In the genomic region with DNA sequence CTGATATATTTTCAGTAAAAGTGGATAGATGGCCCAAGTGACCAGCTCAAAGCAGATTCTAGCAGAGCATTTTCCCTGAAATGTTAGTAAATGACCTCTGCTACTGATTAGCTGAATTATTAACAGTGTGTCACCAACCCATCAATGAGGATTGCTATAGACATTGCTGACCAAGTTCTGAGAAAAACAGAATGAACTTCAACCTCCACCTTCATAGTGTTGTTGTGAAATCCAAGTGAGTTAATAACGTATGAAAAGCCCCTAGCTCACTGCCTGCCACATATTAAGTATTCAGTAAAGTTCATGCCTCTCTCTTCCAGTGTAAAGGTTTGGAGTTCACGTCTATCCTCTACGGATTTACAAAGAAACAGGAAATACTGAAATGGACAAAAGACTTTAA, we compare ENCODE assay signal across 1 cellular context.
TF ChIP-seq lines count a peak whose summit lies in the region.

No MANE protein-coding gene starts in this region.

TF ChIP-seq in HepG2, 621 proteins besides CTCF, POLR2A, EP300 and RAD21 (continued from another document and continues in another):
- TF ChIP-seq, protein P1, sequence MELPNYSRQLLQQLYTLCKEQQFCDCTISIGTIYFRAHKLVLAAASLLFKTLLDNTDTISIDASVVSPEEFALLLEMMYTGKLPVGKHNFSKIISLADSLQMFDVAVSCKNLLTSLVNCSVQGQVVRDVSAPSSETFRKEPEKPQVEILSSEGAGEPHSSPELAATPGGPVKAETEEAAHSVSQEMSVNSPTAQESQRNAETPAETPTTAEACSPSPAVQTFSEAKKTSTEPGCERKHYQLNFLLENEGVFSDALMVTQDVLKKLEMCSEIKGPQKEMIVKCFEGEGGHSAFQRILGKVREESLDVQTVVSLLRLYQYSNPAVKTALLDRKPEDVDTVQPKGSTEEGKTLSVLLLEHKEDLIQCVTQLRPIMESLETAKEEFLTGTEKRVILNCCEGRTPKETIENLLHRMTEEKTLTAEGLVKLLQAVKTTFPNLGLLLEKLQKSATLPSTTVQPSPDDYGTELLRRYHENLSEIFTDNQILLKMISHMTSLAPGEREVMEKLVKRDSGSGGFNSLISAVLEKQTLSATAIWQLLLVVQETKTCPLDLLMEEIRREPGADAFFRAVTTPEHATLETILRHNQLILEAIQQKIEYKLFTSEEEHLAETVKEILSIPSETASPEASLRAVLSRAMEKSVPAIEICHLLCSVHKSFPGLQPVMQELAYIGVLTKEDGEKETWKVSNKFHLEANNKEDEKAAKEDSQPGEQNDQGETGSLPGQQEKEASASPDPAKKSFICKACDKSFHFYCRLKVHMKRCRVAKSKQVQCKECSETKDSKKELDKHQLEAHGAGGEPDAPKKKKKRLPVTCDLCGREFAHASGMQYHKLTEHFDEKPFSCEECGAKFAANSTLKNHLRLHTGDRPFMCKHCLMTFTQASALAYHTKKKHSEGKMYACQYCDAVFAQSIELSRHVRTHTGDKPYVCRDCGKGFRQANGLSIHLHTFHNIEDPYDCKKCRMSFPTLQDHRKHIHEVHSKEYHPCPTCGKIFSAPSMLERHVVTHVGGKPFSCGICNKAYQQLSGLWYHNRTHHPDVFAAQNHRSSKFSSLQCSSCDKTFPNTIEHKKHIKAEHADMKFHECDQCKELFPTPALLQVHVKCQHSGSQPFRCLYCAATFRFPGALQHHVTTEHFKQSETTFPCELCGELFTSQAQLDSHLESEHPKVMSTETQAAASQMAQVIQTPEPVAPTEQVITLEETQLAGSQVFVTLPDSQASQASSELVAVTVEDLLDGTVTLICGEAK (IDR thresholded peaks at IDR 0.05), result no peak
- TF ChIP-seq, protein P1 (CRISPR knock-in tag; IDR thresholded peaks at IDR 0.05), result no peak
- TF ChIP-seq, protein P2, sequence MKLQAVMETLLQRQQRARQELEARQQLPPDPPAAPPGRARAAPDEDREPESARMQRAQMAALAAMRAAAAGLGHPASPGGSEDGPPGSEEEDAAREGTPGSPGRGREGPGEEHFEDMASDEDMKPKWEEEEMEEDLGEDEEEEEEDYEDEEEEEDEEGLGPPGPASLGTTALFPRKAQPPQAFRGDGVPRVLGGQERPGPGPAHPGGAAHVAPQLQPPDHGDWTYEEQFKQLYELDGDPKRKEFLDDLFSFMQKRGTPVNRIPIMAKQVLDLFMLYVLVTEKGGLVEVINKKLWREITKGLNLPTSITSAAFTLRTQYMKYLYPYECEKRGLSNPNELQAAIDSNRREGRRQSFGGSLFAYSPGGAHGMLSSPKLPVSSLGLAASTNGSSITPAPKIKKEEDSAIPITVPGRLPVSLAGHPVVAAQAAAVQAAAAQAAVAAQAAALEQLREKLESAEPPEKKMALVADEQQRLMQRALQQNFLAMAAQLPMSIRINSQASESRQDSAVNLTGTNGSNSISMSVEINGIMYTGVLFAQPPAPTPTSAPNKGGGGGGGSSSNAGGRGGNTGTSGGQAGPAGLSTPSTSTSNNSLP (IDR thresholded peaks at IDR 0.05; ENCODE audit: low read depth, low read length), result peak; percentile 93
- TF ChIP-seq SRSF4 (IDR thresholded peaks at IDR 0.05; ENCODE audit: low read depth, low read length, poor library complexity, severe bottlenecking), result no peak
- no peak for TF ChIP-seq IKZF1 (IDR thresholded peaks at IDR 0.05)
- TF ChIP-seq TBX2 (CRISPR knock-in tag; IDR thresholded peaks at IDR 0.05; ENCODE audit: borderline replicate concordance), result peak; percentile 76
- no peak for TF ChIP-seq ZSCAN20 (CRISPR knock-in tag; IDR thresholded peaks at IDR 0.05; ENCODE audit: borderline replicate concordance)
- TF ChIP-seq, protein P3, sequence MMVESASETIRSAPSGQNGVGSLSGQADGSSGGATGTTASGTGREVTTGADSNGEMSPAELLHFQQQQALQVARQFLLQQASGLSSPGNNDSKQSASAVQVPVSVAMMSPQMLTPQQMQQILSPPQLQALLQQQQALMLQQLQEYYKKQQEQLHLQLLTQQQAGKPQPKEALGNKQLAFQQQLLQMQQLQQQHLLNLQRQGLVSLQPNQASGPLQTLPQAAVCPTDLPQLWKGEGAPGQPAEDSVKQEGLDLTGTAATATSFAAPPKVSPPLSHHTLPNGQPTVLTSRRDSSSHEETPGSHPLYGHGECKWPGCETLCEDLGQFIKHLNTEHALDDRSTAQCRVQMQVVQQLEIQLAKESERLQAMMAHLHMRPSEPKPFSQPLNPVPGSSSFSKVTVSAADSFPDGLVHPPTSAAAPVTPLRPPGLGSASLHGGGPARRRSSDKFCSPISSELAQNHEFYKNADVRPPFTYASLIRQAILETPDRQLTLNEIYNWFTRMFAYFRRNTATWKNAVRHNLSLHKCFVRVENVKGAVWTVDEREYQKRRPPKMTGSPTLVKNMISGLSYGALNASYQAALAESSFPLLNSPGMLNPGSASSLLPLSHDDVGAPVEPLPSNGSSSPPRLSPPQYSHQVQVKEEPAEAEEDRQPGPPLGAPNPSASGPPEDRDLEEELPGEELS (CRISPR knock-in tag; IDR thresholded peaks at IDR 0.05), result peak; percentile 47; the same call in 1 of the 2 replicates
- TF ChIP-seq, protein P4, sequence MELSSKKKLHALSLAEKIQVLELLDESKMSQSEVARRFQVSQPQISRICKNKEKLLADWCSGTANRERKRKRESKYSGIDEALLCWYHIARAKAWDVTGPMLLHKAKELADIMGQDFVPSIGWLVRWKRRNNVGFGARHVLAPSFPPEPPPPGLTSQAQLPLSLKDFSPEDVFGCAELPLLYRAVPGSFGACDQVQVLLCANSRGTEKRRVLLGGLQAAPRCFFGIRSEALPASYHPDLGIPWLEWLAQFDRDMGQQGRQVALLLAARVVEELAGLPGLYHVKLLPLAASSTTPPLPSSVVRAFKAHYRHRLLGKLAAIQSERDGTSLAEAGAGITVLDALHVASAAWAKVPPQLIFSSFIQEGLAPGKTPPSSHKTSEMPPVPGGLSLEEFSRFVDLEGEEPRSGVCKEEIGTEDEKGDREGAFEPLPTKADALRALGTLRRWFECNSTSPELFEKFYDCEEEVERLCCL (CRISPR knock-in tag; IDR thresholded peaks at IDR 0.05; ENCODE audit: borderline replicate concordance), result no peak
- TF ChIP-seq, protein P5, sequence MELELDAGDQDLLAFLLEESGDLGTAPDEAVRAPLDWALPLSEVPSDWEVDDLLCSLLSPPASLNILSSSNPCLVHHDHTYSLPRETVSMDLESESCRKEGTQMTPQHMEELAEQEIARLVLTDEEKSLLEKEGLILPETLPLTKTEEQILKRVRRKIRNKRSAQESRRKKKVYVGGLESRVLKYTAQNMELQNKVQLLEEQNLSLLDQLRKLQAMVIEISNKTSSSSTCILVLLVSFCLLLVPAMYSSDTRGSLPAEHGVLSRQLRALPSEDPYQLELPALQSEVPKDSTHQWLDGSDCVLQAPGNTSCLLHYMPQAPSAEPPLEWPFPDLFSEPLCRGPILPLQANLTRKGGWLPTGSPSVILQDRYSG (CRISPR knock-in tag; IDR thresholded peaks at IDR 0.05), result no peak
- peak; percentile 8; the same call in 1 of the 2 replicates for TF ChIP-seq POLR2AphosphoS5 (IDR thresholded peaks at IDR 0.05; ENCODE audit: low read depth, low read length)
- TF ChIP-seq SAP130 (CRISPR knock-in tag; IDR thresholded peaks at IDR 0.05; ENCODE audit: low read depth), result peak; percentile 77
- no peak for TF ChIP-seq ZNF3 (CRISPR knock-in tag; IDR thresholded peaks at IDR 0.05)
- TF ChIP-seq, protein P6, sequence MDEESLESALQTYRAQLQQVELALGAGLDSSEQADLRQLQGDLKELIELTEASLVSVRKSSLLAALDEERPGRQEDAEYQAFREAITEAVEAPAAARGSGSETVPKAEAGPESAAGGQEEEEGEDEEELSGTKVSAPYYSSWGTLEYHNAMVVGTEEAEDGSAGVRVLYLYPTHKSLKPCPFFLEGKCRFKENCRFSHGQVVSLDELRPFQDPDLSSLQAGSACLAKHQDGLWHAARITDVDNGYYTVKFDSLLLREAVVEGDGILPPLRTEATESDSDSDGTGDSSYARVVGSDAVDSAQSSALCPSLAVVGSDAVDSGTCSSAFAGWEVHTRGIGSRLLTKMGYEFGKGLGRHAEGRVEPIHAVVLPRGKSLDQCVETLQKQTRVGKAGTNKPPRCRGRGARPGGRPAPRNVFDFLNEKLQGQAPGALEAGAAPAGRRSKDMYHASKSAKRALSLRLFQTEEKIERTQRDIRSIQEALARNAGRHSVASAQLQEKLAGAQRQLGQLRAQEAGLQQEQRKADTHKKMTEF (CRISPR knock-in tag; IDR thresholded peaks at IDR 0.05), result peak; percentile 62; the same call in 1 of the 2 replicates
- TF ChIP-seq ISL2 (CRISPR knock-in tag; IDR thresholded peaks at IDR 0.05), result peak; percentile 71; the same call in 1 of the 2 replicates
- TF ChIP-seq ATM (IDR thresholded peaks at IDR 0.05; ENCODE audit: borderline replicate concordance), result no peak
- no peak for TF ChIP-seq ZNF724P (CRISPR knock-in tag; IDR thresholded peaks at IDR 0.05; ENCODE audit: borderline replicate concordance)
- no peak for TF ChIP-seq HNRNPK (IDR thresholded peaks at IDR 0.05; ENCODE audit: low read depth, low read length, poor library complexity, severe bottlenecking)
- TF ChIP-seq SALL1 (CRISPR knock-in tag; IDR thresholded peaks at IDR 0.05), result peak; percentile 71; the same call in 1 of the 2 replicates
- TF ChIP-seq IRF2 (CRISPR knock-in tag; IDR thresholded peaks at IDR 0.05), result peak; percentile 60; the same call in 1 of the 2 replicates
- TF ChIP-seq, protein P7, sequence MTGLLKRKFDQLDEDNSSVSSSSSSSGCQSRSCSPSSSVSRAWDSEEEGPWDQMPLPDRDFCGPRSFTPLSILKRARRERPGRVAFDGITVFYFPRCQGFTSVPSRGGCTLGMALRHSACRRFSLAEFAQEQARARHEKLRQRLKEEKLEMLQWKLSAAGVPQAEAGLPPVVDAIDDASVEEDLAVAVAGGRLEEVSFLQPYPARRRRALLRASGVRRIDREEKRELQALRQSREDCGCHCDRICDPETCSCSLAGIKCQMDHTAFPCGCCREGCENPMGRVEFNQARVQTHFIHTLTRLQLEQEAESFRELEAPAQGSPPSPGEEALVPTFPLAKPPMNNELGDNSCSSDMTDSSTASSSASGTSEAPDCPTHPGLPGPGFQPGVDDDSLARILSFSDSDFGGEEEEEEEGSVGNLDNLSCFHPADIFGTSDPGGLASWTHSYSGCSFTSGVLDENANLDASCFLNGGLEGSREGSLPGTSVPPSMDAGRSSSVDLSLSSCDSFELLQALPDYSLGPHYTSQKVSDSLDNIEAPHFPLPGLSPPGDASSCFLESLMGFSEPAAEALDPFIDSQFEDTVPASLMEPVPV (CRISPR knock-in tag; IDR thresholded peaks at IDR 0.05), result 0 out of 2 replicates have a peak, but pooled peaks have one; percentile 25
- TF ChIP-seq, protein P8, sequence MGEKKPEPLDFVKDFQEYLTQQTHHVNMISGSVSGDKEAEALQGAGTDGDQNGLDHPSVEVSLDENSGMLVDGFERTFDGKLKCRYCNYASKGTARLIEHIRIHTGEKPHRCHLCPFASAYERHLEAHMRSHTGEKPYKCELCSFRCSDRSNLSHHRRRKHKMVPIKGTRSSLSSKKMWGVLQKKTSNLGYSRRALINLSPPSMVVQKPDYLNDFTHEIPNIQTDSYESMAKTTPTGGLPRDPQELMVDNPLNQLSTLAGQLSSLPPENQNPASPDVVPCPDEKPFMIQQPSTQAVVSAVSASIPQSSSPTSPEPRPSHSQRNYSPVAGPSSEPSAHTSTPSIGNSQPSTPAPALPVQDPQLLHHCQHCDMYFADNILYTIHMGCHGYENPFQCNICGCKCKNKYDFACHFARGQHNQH (CRISPR knock-in tag; IDR thresholded peaks at IDR 0.05), result 0 out of 2 replicates have a peak, but pooled peaks have one; percentile 23
- peak; percentile 39; the same call in 1 of the 2 replicates for TF ChIP-seq SIX1 (CRISPR knock-in tag; IDR thresholded peaks at IDR 0.05; ENCODE audit: borderline replicate concordance)
- no peak for TF ChIP-seq SOX6 (IDR thresholded peaks at IDR 0.05)
- TF ChIP-seq SOX6 (CRISPR knock-in tag; IDR thresholded peaks at IDR 0.05), result peak; percentile 73
- TF ChIP-seq TCF7 (IDR thresholded peaks at IDR 0.05; ENCODE audit: low read depth), result peak; percentile 61; the same call in 1 of the 2 replicates
- 0 out of 2 replicates have a peak, but pooled peaks have one; percentile 14 for TF ChIP-seq ELF1 (CRISPR knock-in tag; IDR thresholded peaks at IDR 0.05)
- TF ChIP-seq NCOR1 (IDR thresholded peaks at IDR 0.05; ENCODE audit: borderline replicate concordance, low read length), result peak; percentile 72; the same call in 1 of the 2 replicates
- TF ChIP-seq ZNF343 (CRISPR knock-in tag; IDR thresholded peaks at IDR 0.05), result no peak
- TF ChIP-seq HMG20A (CRISPR knock-in tag; IDR thresholded peaks at IDR 0.05; ENCODE audit: borderline replicate concordance), result peak; percentile 75; the same call in 1 of the 2 replicates
- TF ChIP-seq ZNF317 (CRISPR knock-in tag; IDR thresholded peaks at IDR 0.05), result 0 out of 2 replicates have a peak, but pooled peaks have one; percentile 29
- TF ChIP-seq, protein P9, sequence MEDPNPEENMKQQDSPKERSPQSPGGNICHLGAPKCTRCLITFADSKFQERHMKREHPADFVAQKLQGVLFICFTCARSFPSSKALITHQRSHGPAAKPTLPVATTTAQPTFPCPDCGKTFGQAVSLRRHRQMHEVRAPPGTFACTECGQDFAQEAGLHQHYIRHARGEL (CRISPR knock-in tag; IDR thresholded peaks at IDR 0.05), result no peak
- no peak for TF ChIP-seq SRSF1 (optimal IDR thresholded peaks at IDR 0.05; ENCODE audit: low read depth, low read length)
- no peak for TF ChIP-seq ZNF274 (CRISPR knock-in tag; IDR thresholded peaks at IDR 0.05)
